ENCODE assay signal across 1 cellular context in genomic region chr3:197258168-197258755, GRCh38.
TF ChIP-seq lines count a peak whose summit lies in the region.

No MANE protein-coding gene starts in this region.

TF ChIP-seq in H1, 55 proteins besides CTCF, POLR2A, EP300 and RAD21:
- TF ChIP-seq NRF1 (IDR thresholded peaks at IDR 0.05; ENCODE audit: low read depth, low read length): no peak
- 0 out of 2 replicates have a peak, but pooled peaks have one; percentile 28 for TF ChIP-seq CEBPB (IDR thresholded peaks at IDR 0.05; ENCODE audit: low read depth, low read length)
- TF ChIP-seq HDAC2 (IDR thresholded peaks at IDR 0.05; ENCODE audit: borderline replicate concordance in 1 of 2, low read depth in 2 of 2, low read length in 2 of 2): no peak
- no peak for TF ChIP-seq CBX5 (IDR thresholded peaks at IDR 0.05; ENCODE audit: low read depth, low read length)
- no peak for TF ChIP-seq ATF3 (IDR thresholded peaks at IDR 0.05; ENCODE audit: insufficient read depth, low read depth, low read length)
